In genomic region chr3:71425491-71426071, GRCh38 we compare ENCODE assay signal across 13 cellular contexts.
A peak's percentile ranks its signal among the peaks of the same experiment; 100 is the strongest.
DNase-seq lines count a peak whose midpoint lies in the region; ATAC-seq and TF ChIP-seq lines count a peak whose summit lies in the region.
"Had no signal": no experiment of that assay in that cellular context is flagged by ENCODE, and none has a peak within 500 bp of the region (broad histone marks: within the 10 kb centered on the region; RNA-seq: fewer than 3 reads in every experiment).

No MANE protein-coding gene starts in this region.

- no peak overlapping the region for H3K4me3 ChIP-seq in OCI-LY1 (ENCODE audit: low read depth, low read length, poor library complexity, severe bottlenecking)
- H3K4me3 ChIP-seq: SK-N-MC had no signal

- no peak overlapping the region for H3K27ac Mint-ChIP-seq in activated T-cell treated with anti-CD3 and anti-CD28 coated beads, Interleukin-2, amount 50 U/mL, for 72 hours
- peak overlapping the region; percentile 38 for H3K27ac Mint-ChIP-seq in stimulated activated naive B cell treated with anti-CD40 and anti-IgM and Interleukin-4, amounts not matched to agents 10 μg/mL and 1 μg/mL and 100 μg/mL, for 72 hours
- H3K27ac Mint-ChIP-seq: effector memory CD8-positive, alpha-beta T cell had no signal

- peaks cover 4% of the 10 kb centered on the region; the same call in 1 of the 2 replicates for H3K36me3 ChIP-seq in OCI-LY1 (ENCODE audit: insufficient read depth, low read length)

- no peak for TF ChIP-seq CTCF in OCI-LY1 (IDR thresholded peaks at IDR 0.05; ENCODE audit: low read length)

- no peaks in the 10 kb centered on the region for H3K9me3 ChIP-seq in OCI-LY1 (ENCODE audit: low read length)

- H3K9me2 ChIP-seq in OCI-LY1 (ENCODE audit: low read depth, low read length): no peaks in the 10 kb centered on the region

- peak overlapping the region; percentile 27 to 31 for H3K4me3 Mint-ChIP-seq in activated T-cell treated with anti-CD3 and anti-CD28 coated beads, Interleukin-2, amount 50 U/mL, for 72 hours
- no peak overlapping the region for H3K4me3 Mint-ChIP-seq in stimulated activated naive B cell treated with anti-CD40 and anti-IgM and Interleukin-4, amounts not matched to agents 10 μg/mL and 1 μg/mL and 100 μg/mL, for 72 hours
- H3K4me3 Mint-ChIP-seq: effector memory CD8-positive, alpha-beta T cell had no signal

- peak; percentile 35 to 39 for ATAC-seq in activated T-cell treated with anti-CD3 and anti-CD28 coated beads, Interleukin-2, amount 50 U/mL, for 72 hours (replicated peaks in 1 of 2)
- ATAC-seq in esophagus mucosa (peak; percentile 21), GM19351 (IDR thresholded peaks at IDR 0.05; ENCODE audit: unreplicated experiment) (no peak)
- ATAC-seq in stimulated activated naive B cell treated with anti-CD40 and anti-IgM and Interleukin-4, amounts not matched to agents 10 μg/mL and 1 μg/mL and 100 μg/mL, for 72 hours (replicated peaks): peak; percentile 29 to 37
- ATAC-seq: effector memory CD8-positive, alpha-beta T cell; left lobe of liver; sciatic nerve had no signal

- H2AFZ ChIP-seq in OCI-LY1 (ENCODE audit: low read length): no peak overlapping the region

- no peaks in the 10 kb centered on the region for H3K27me3 Mint-ChIP-seq in activated T-cell treated with anti-CD3 and anti-CD28 coated beads, Interleukin-2, amount 50 U/mL, for 72 hours (ENCODE audit: low read depth)
- H3K27me3 Mint-ChIP-seq in stimulated activated naive B cell treated with anti-CD40 and anti-IgM and Interleukin-4, amounts not matched to agents 10 μg/mL and 1 μg/mL and 100 μg/mL, for 72 hours: no peaks in the 10 kb centered on the region
- H3K27me3 Mint-ChIP-seq: effector memory CD8-positive, alpha-beta T cell had no signal

- peaks cover 0 to 2% of the 10 kb centered on the region in 2 donors for H3K36me3 Mint-ChIP-seq in activated T-cell treated with anti-CD3 and anti-CD28 coated beads, Interleukin-2, amount 50 U/mL, for 72 hours (ENCODE audit: insufficient read depth in 2 of 2)
- H3K36me3 Mint-ChIP-seq in stimulated activated naive B cell treated with anti-CD40 and anti-IgM and Interleukin-4, amounts not matched to agents 10 μg/mL and 1 μg/mL and 100 μg/mL, for 72 hours: peaks cover 5 to 23% of the 10 kb centered on the region in 2 donors

- H3K4me1 Mint-ChIP-seq in activated T-cell treated with anti-CD3 and anti-CD28 coated beads, Interleukin-2, amount 50 U/mL, for 72 hours (ENCODE audit: low read depth): peaks cover 99% of the 10 kb centered on the region
- peaks cover 59 to 94% of the 10 kb centered on the region in 2 donors for H3K4me1 Mint-ChIP-seq in stimulated activated naive B cell treated with anti-CD40 and anti-IgM and Interleukin-4, amounts not matched to agents 10 μg/mL and 1 μg/mL and 100 μg/mL, for 72 hours

- H3F3A ChIP-seq in OCI-LY1 (ENCODE audit: insufficient read depth, low read length): peaks cover 12% of the 10 kb centered on the region

- peak overlapping the region; percentile 34 for H3K27ac ChIP-seq in OCI-LY1 (ENCODE audit: low read depth, low read length, poor library complexity, severe bottlenecking)
- H3K27ac ChIP-seq: SK-N-MC had no signal

- peaks cover 73% of the 10 kb centered on the region for H3K4me1 ChIP-seq in OCI-LY1 (ENCODE audit: insufficient read depth, low read length, severe bottlenecking)

- no peak overlapping the region for H3K4me2 ChIP-seq in OCI-LY1 (ENCODE audit: low read length)

- no peaks in the 10 kb centered on the region for H4K20me1 ChIP-seq in OCI-LY1 (ENCODE audit: insufficient read depth, low read length)

- H3K9me3 Mint-ChIP-seq in activated T-cell treated with anti-CD3 and anti-CD28 coated beads, Interleukin-2, amount 50 U/mL, for 72 hours: no peaks in the 10 kb centered on the region
- no peaks in the 10 kb centered on the region for H3K9me3 Mint-ChIP-seq in stimulated activated naive B cell treated with anti-CD40 and anti-IgM and Interleukin-4, amounts not matched to agents 10 μg/mL and 1 μg/mL and 100 μg/mL, for 72 hours
- H3K9me3 Mint-ChIP-seq: effector memory CD8-positive, alpha-beta T cell had no signal

- H3K27me3 ChIP-seq in OCI-LY1 (ENCODE audit: insufficient read depth, low read length): no peaks in the 10 kb centered on the region

- DNase-seq in activated T-cell treated with anti-CD3 and anti-CD28 coated beads, Interleukin-2, amount 50 U/mL, for 72 hours: peak; percentile 39 to 57
- DNase-seq in activated T-cell treated with anti-CD3 and anti-CD28 coated beads, Interleukin-2, amount 50 U/mL, for 48 hours: no peak
- DNase-seq in stimulated activated naive B cell treated with anti-CD40 and anti-IgM and Interleukin-4, amounts not matched to agents 10 μg/mL and 1 μg/mL and 100 μg/mL, for 72 hours: no peak
- DNase-seq in NCI-H1105 (lab: John Stamatoyannopoulos, UW) (no peak), iPS-NIHi11 (ENCODE audit: low spot score) (no peak)
- DNase-seq: effector memory CD8-positive, alpha-beta T cell; NCI-H2029 had no signal

- H3K9ac ChIP-seq in OCI-LY1 (ENCODE audit: low read length): no peak overlapping the region

- peaks cover 21% of the 10 kb centered on the region for H3K79me2 ChIP-seq in OCI-LY1 (ENCODE audit: insufficient read depth, low read length)

Comparison
In these comparisons a context has a peak if more than half of its experiments do, and no peak if none do; other contexts are left out.
1. DNase-seq: peak in activated T-cell treated with anti-CD3 and anti-CD28 coated beads, Interleukin-2, amount 50 U/mL, for 72 hours (2 of 2); none in activated T-cell treated with anti-CD3 and anti-CD28 coated beads, Interleukin-2, amount 50 U/mL, for 48 hours (0 of 2), stimulated activated naive B cell treated with anti-CD40 and anti-IgM and Interleukin-4, amounts not matched to agents 10 μg/mL and 1 μg/mL and 100 μg/mL, for 72 hours (single experiment), NCI-H1105 (single experiment) and iPS-NIHi11 (single experiment).
2. H3K4me3 Mint-ChIP-seq: peak in activated T-cell treated with anti-CD3 and anti-CD28 coated beads, Interleukin-2, amount 50 U/mL, for 72 hours (2 of 2); none in stimulated activated naive B cell treated with anti-CD40 and anti-IgM and Interleukin-4, amounts not matched to agents 10 μg/mL and 1 μg/mL and 100 μg/mL, for 72 hours (0 of 2).